In genomic region chr3:184633185-184633584, GRCh38 we compare ENCODE assay signal across 17 cellular contexts.
DNase-seq lines count a peak whose midpoint lies in the region; TF ChIP-seq lines count a peak whose summit lies in the region.
"Had no signal": no experiment of that assay in that cellular context is flagged by ENCODE, and none has a peak within 500 bp of the region (broad histone marks: within the 10 kb centered on the region; RNA-seq: fewer than 3 reads in every experiment).

No MANE protein-coding gene starts in this region.

- no peak overlapping the region for H3K4me3 ChIP-seq in NT2/D1 (ENCODE audit: insufficient read length, low read depth)
- H3K4me3 ChIP-seq: GM23248 had no signal

- no peak overlapping the region for H2BK12ac ChIP-seq in H9 (ENCODE audit: insufficient read length, low read depth, low read length)

- H3K4me1 Mint-ChIP-seq in H9 (peaks cover 54 to 75% of the 10 kb centered on the region in 2 experiments), glutamatergic neuron (ENCODE audit: low read depth, unreplicated experiment) (peaks cover 32% of the 10 kb centered on the region), nephron progenitor cell (peaks cover 53% of the 10 kb centered on the region)

- no peaks in the 10 kb centered on the region for H4K20me1 ChIP-seq in H9 (ENCODE audit: control insufficient read depth, insufficient read depth, insufficient read length)

- H4K8ac ChIP-seq in H9 (replicated peaks; ENCODE audit: insufficient read length, low read depth, low read length), result no peak overlapping the region

- H3K27me3 Mint-ChIP-seq in H9 (ENCODE audit: low read depth), result peaks cover 18% of the 10 kb centered on the region
- peaks cover 6% of the 10 kb centered on the region for H3K27me3 Mint-ChIP-seq in glutamatergic neuron (ENCODE audit: unreplicated experiment)
- H3K27me3 Mint-ChIP-seq in nephron progenitor cell (ENCODE audit: low read depth, poor library complexity), result peaks cover 26% of the 10 kb centered on the region
- H3K27me3 Mint-ChIP-seq: CD4-positive, CD25-positive, alpha-beta regulatory T cell had no signal

- no peak overlapping the region for H2AFZ ChIP-seq in H9 (ENCODE audit: low read length)
- H2AFZ ChIP-seq: GM23248 had no signal

- H3K56ac ChIP-seq in H9 (ENCODE audit: insufficient read length, low read depth, low read length), result no peak overlapping the region

- H3K27ac ChIP-seq in H9 (ENCODE audit: insufficient read length, low read depth, low read length), result no peak overlapping the region
- H3K27ac ChIP-seq: GM23248, HL-60 had no signal

- peaks cover 2% of the 10 kb centered on the region; the same call in 1 of the 2 replicates for H3K27me3 ChIP-seq in H9 (ENCODE audit: insufficient read depth, low read length)
- no peaks in the 10 kb centered on the region for H3K27me3 ChIP-seq in NT2/D1 (ENCODE audit: insufficient read depth, insufficient read length)

- H3K4me3 Mint-ChIP-seq in H9, result no peak overlapping the region
- H3K4me3 Mint-ChIP-seq in glutamatergic neuron (ENCODE audit: unreplicated experiment), result peak overlapping the region; percentile 4
- H3K4me3 Mint-ChIP-seq in nephron progenitor cell, result no peak overlapping the region
- H3K4me3 Mint-ChIP-seq: CD4-positive, CD25-positive, alpha-beta regulatory T cell; HFFc6 had no signal

- no peak overlapping the region for H3K18ac ChIP-seq in H9 (ENCODE audit: insufficient read length, low read depth, low read length)

- H3K79me2 ChIP-seq in H9 (ENCODE audit: insufficient read depth, low read length), result no peaks in the 10 kb centered on the region

- peaks cover 2% of the 10 kb centered on the region; the same call in 1 of the 2 replicates for H3K4me1 ChIP-seq in H9 (ENCODE audit: insufficient read depth, low read length)
- peaks cover 42% of the 10 kb centered on the region for H3K4me1 ChIP-seq in NT2/D1 (ENCODE audit: insufficient read depth, insufficient read length)

- H3K27ac Mint-ChIP-seq in H9 (peak overlapping the region in 2 of 3 experiments; percentile 11 to 34; a peak in 2 of 7 replicates), glutamatergic neuron (ENCODE audit: unreplicated experiment) (peak overlapping the region; percentile 67), nephron progenitor cell (peak overlapping the region; percentile 74)
- H3K27ac Mint-ChIP-seq: CD4-positive, CD25-positive, alpha-beta regulatory T cell; HFFc6 had no signal

- DNase-seq in H9, result no peak
- DNase-seq in NT2/D1 (ENCODE audit: low read depth, low spot score), result no peak
- no peak for DNase-seq in glutamatergic neuron
- DNase-seq in nephron progenitor cell, result no peak
- DNase-seq in islet precursor cell, result no peak
- no peak for DNase-seq in NCI-H226
- DNase-seq in NCI-H2196 (lab: John Stamatoyannopoulos, UW; ENCODE audit: unreplicated experiment), result no peak
- DNase-seq in SKM-1 treated with dmso at 0.1 percent for 144 hours (lab: John Stamatoyannopoulos, UW; ENCODE audit: unreplicated experiment), result no peak
- DNase-seq: ACHN; CD4-positive, CD25-positive, alpha-beta regulatory T cell; DMS79 treated with DMSO at 0.1 percent for 48 hours; GM23248; HFFc6; NCI-H146; NCI-H2081 treated with DMSO at 0.1 percent for 48 hours; NCI-H2227 treated with DMSO at 0.1 percent for 48 hours had no signal

- WGBS in H9 (ENCODE audit: extremely low coverage, insufficient read length, low lambda C conversion rate), result no CpG with 5 or more reads among the region's 6 CpGs

- H4K5ac ChIP-seq in H9 (ENCODE audit: insufficient read length, low read depth, low read length), result no peak overlapping the region

- no peak overlapping the region for H2AK5ac ChIP-seq in H9 (ENCODE audit: insufficient read length, low read length)

- no peaks in the 10 kb centered on the region for H3K79me1 ChIP-seq in H9 (ENCODE audit: insufficient read depth, low read depth, low read length, poor library complexity, severe bottlenecking)

- no peak overlapping the region for H3K23ac ChIP-seq in H9 (ENCODE audit: insufficient read length, low read depth, low read length)

- H3K4ac ChIP-seq in H9 (ENCODE audit: low read depth, low read length), result no peak overlapping the region

- no peak overlapping the region for H4K91ac ChIP-seq in H9 (ENCODE audit: insufficient read length, low read depth, low read length)

- H3K36me3 ChIP-seq in NT2/D1 (ENCODE audit: insufficient read depth, insufficient read length, low read length), result no peaks in the 10 kb centered on the region

- no peak overlapping the region; the same call in 1 of the 2 replicates for H3K14ac ChIP-seq in H9 (ENCODE audit: insufficient read depth, low read length)

- no peaks in the 10 kb centered on the region for H3K9me3 ChIP-seq in H9 (ENCODE audit: control insufficient read depth, low read depth, low read length)
- no peaks in the 10 kb centered on the region for H3K9me3 ChIP-seq in NT2/D1 (ENCODE audit: insufficient read depth, low read length)

- no peak overlapping the region for H2BK20ac ChIP-seq in H9 (ENCODE audit: low read depth, low read length, poor library complexity, severe bottlenecking)

- no peak overlapping the region for H3K4me2 ChIP-seq in H9 (ENCODE audit: insufficient read depth, insufficient read length, low read length)

- H3K9me3 Mint-ChIP-seq in H9 (no peaks in the 10 kb centered on the region; a peak in 2 of 5 replicates), glutamatergic neuron (ENCODE audit: unreplicated experiment) (peaks cover 10% of the 10 kb centered on the region), nephron progenitor cell (no peaks in the 10 kb centered on the region)
- H3K9me3 Mint-ChIP-seq: CD4-positive, CD25-positive, alpha-beta regulatory T cell; HFFc6 had no signal

- no peak overlapping the region for H2BK5ac ChIP-seq in H9 (ENCODE audit: insufficient read length, low read length)

- H2BK120ac ChIP-seq in H9 (ENCODE audit: low read depth, low read length, poor library complexity, severe bottlenecking), result no peak overlapping the region

- no peaks in the 10 kb centered on the region for H3K36me3 Mint-ChIP-seq in H9 (ENCODE audit: insufficient read depth in 1 of 3, low read depth in 3 of 3)
- H3K36me3 Mint-ChIP-seq in glutamatergic neuron (ENCODE audit: unreplicated experiment), result no peaks in the 10 kb centered on the region
- H3K36me3 Mint-ChIP-seq in nephron progenitor cell (ENCODE audit: low read depth), result no peaks in the 10 kb centered on the region
- H3K36me3 Mint-ChIP-seq: CD4-positive, CD25-positive, alpha-beta regulatory T cell had no signal

- H2BK15ac ChIP-seq in H9 (ENCODE audit: low read depth, low read length), result no peak overlapping the region

- H3T11ph ChIP-seq in H9 (ENCODE audit: low read length), result no peak overlapping the region

- H3K23me2 ChIP-seq in H9 (ENCODE audit: insufficient read length, low read depth, low read length, poor library complexity, severe bottlenecking), result no peaks in the 10 kb centered on the region

- TF ChIP-seq CTCF in H9 (conservative IDR thresholded peaks at IDR 0.05) (no peak), glutamatergic neuron (IDR thresholded peaks at IDR 0.05; ENCODE audit: partially characterized antibody, unreplicated experiment) (no peak), nephron progenitor cell (IDR thresholded peaks at IDR 0.05) (no peak)

- H3K9ac ChIP-seq in H9 (ENCODE audit: extremely low read depth, insufficient read length, low read length) (no peak overlapping the region), NT2/D1 (ENCODE audit: insufficient read length, low read depth) (peak overlapping the region; percentile 57)
- H3K9ac ChIP-seq: GM23248 had no signal

Comparison
In these comparisons a context has a peak if more than half of its experiments do, and no peak if none do; other contexts are left out.
1. H3K27ac Mint-ChIP-seq: peak in every context shown above with its lines; median percentile 74 in nephron progenitor cell; 67 in glutamatergic neuron; 22 in H9.